In genomic region chr4:144115519-144115918, GRCh38 we compare ENCODE assay signal across 25 cellular contexts.
"Had no signal": no experiment of that assay in that cellular context is flagged by ENCODE, and none has a peak within 500 bp of the region (broad histone marks: within the 10 kb centered on the region; RNA-seq: fewer than 3 reads in every experiment).

No MANE protein-coding gene starts in this region.

- H3K9me3 ChIP-seq: body of pancreas, gastrocnemius medialis, mucosa of descending colon, tibial nerve had no signal

- H3K4me1 ChIP-seq: body of pancreas, gastrocnemius medialis had no signal

- H3K36me3 ChIP-seq: cardiac muscle cell, gastrocnemius medialis, tibial nerve had no signal

- H3K27ac ChIP-seq: body of pancreas, cardiac muscle cell, coronary artery, dorsolateral prefrontal cortex, gastrocnemius medialis, tibial nerve had no signal

- H3K27me3 ChIP-seq: body of pancreas, gastrocnemius medialis, tibial nerve had no signal

- H3K4me3 ChIP-seq: body of pancreas, cardiac muscle cell, coronary artery, dorsolateral prefrontal cortex, gastrocnemius medialis, mucosa of descending colon, tibial nerve had no signal

- DNase-seq: activated CD4-positive, alpha-beta T cell treated with anti-CD3 and anti-CD28 coated beads for 36 hours; activated CD4-positive, alpha-beta T cell treated with anti-CD3 and anti-CD28 coated beads, Interleukin-2, amount 50 U/mL, for 4 hours; activated CD4-positive, CD25-positive, alpha-beta regulatory T cell; activated effector memory CD4-positive, alpha-beta T cell treated with Interleukin-2 at 50 U/mL for 16 hours; activated naive CD4-positive, alpha-beta T cell treated with Interleukin-2 at 50 U/mL for 16 hours; anterior cingulate cortex; body of pancreas; cerebellar nuclear complex; dorsolateral prefrontal cortex; effector memory CD4-positive, alpha-beta T cell; gastrocnemius medialis; glutamatergic neuron; islet precursor cell; left cardiac atrium; left ventricle myocardium superior; mucosa of descending colon; posterior cingulate gyrus; right cardiac atrium; stimulated activated CD4-positive, alpha-beta T cell treated with anti-CD3 and anti-CD28 coated beads, Interleukin-15, amount 100 ng/mL, for 24 hours; stimulated activated CD4-positive, alpha-beta T cell treated with anti-CD3 and anti-CD28 coated beads, Interleukin-2, amount 100 ng/mL, for 24 hours; stimulated activated naive B cell treated with anti-CD40 and anti-IgM and Interleukin-4, amounts not matched to agents 10 μg/mL and 1 μg/mL and 100 μg/mL, for 72 hours had no signal

- ATAC-seq: activated CD4-positive, alpha-beta T cell treated with anti-CD3 and anti-CD28 coated beads for 36 hours; body of pancreas; gastrocnemius medialis; left cardiac atrium; left ventricle myocardium superior; mucosa of descending colon; natural killer cell treated with Interleukin-12 subunit alpha and Interleukin-12 subunit beta and Interleukin-15 and Interleukin-18, amount 100 ng/mL, for 72 hours; right cardiac atrium; stimulated activated naive B cell treated with anti-CD40 and anti-IgM and Interleukin-4, amounts not matched to agents 10 μg/mL and 1 μg/mL and 100 μg/mL, for 72 hours had no signal
